Comparison of ENCODE assay signal across 31 cellular contexts in genomic region chr1:99860703-99861102, GRCh38.
"Had no signal": no experiment of that assay in that cellular context is flagged by ENCODE, and none has a peak within 500 bp of the region (broad histone marks: within the 10 kb centered on the region; RNA-seq: fewer than 3 reads in every experiment).

No MANE protein-coding gene starts in this region.

- H3K4me3 Mint-ChIP-seq: activated CD4-positive, alpha-beta T cell treated with anti-CD3 and anti-CD28 coated beads, Interleukin-2, amount 10 ng/mL, durations not matched to agents 24 days and 14 days; activated CD8-positive, alpha-beta T cell treated with anti-CD3 and anti-CD28 coated beads for 36 hours; activated naive CD4-positive, alpha-beta T cell treated with anti-CD3 and anti-CD28 coated beads, Interleukin-2, amount 50 U/mL, for 24 hours; activated naive CD8-positive, alpha-beta T cell treated with anti-CD3 and anti-CD28 coated beads, Interleukin-2, amount 10 ng/mL, durations not matched to agents 7 days and 5 days; activated T-cell treated with anti-CD3 and anti-CD28 coated beads, Interleukin-2, amount 50 U/mL, for 24 hours had no signal

- H3K27me3 ChIP-seq: ascending aorta, MG63, SJSA1 had no signal

- H3K27ac ChIP-seq: ascending aorta, SJSA1, WERI-Rb-1 had no signal

- H3K9me3 ChIP-seq: ascending aorta, MG63, SJSA1 had no signal

- H3K27me3 Mint-ChIP-seq: activated CD4-positive, alpha-beta T cell treated with anti-CD3 and anti-CD28 coated beads, Interleukin-2, amount 10 ng/mL, durations not matched to agents 24 days and 14 days; activated CD8-positive, alpha-beta T cell treated with anti-CD3 and anti-CD28 coated beads for 36 hours; activated naive CD4-positive, alpha-beta T cell treated with anti-CD3 and anti-CD28 coated beads, Interleukin-2, amount 50 U/mL, for 24 hours; activated naive CD8-positive, alpha-beta T cell treated with anti-CD3 and anti-CD28 coated beads, Interleukin-2, amount 10 ng/mL, durations not matched to agents 7 days and 5 days; activated T-cell treated with anti-CD3 and anti-CD28 coated beads, Interleukin-2, amount 50 U/mL, for 24 hours had no signal

- H3K9me3 Mint-ChIP-seq: activated CD8-positive, alpha-beta T cell treated with anti-CD3 and anti-CD28 coated beads for 36 hours; activated naive CD4-positive, alpha-beta T cell treated with anti-CD3 and anti-CD28 coated beads, Interleukin-2, amount 50 U/mL, for 24 hours; activated T-cell treated with anti-CD3 and anti-CD28 coated beads, Interleukin-2, amount 50 U/mL, for 24 hours; activated T-helper 2 cell treated with anti-CD3 and anti-CD28 coated beads, Interferon-gamma antibody, Interleukin-2, Interleukin-4, amounts not matched to agents 10 μg/mL and 5 μg/mL and 100 μg/mL, durations not matched to agents 14 hours and 24 hours and 36 hours had no signal

- H3K4me1 ChIP-seq: ascending aorta, SJSA1 had no signal

- ATAC-seq: activated CD8-positive, alpha-beta T cell treated with anti-CD3 and anti-CD28 coated beads for 36 hours; Panc1; SK-N-SH treated with all-trans-retinoic acid at 6 μM for 48 hours had no signal

- H3K4me1 Mint-ChIP-seq: activated CD4-positive, alpha-beta T cell treated with anti-CD3 and anti-CD28 coated beads, Interleukin-2, amount 10 ng/mL, durations not matched to agents 24 days and 14 days; activated naive CD8-positive, alpha-beta T cell treated with anti-CD3 and anti-CD28 coated beads, Interleukin-2, amount 10 ng/mL, durations not matched to agents 7 days and 5 days had no signal

- H3K4me3 ChIP-seq: ascending aorta, MG63, SJSA1 had no signal

- H3K36me3 ChIP-seq: MG63, SJSA1 had no signal

- H3K27ac Mint-ChIP-seq: activated CD4-positive, alpha-beta T cell treated with anti-CD3 and anti-CD28 coated beads, Interleukin-2, amount 10 ng/mL, durations not matched to agents 24 days and 14 days; activated CD8-positive, alpha-beta T cell treated with anti-CD3 and anti-CD28 coated beads for 36 hours; activated naive CD4-positive, alpha-beta T cell treated with anti-CD3 and anti-CD28 coated beads, Interleukin-2, amount 50 U/mL, for 24 hours; activated naive CD8-positive, alpha-beta T cell treated with anti-CD3 and anti-CD28 coated beads, Interleukin-2, amount 10 ng/mL, durations not matched to agents 7 days and 5 days; activated T-cell treated with anti-CD3 and anti-CD28 coated beads, Interleukin-2, amount 50 U/mL, for 24 hours; activated T-helper 2 cell treated with anti-CD3 and anti-CD28 coated beads, Interferon-gamma antibody, Interleukin-2, Interleukin-4, amounts not matched to agents 10 μg/mL and 5 μg/mL and 100 μg/mL, durations not matched to agents 14 hours and 24 hours and 36 hours had no signal

- DNase-seq: activated CD4-positive, alpha-beta T cell treated with anti-CD3 and anti-CD28 coated beads, Interleukin-2, amount 10 ng/mL, durations not matched to agents 24 days and 14 days; activated CD4-positive, alpha-beta T cell treated with anti-CD3 and anti-CD28 coated beads, Interleukin-2, amount 50 U/mL, for 4 hours; activated CD4-positive, CD25-positive, alpha-beta regulatory T cell; activated CD8-positive, alpha-beta T cell treated with anti-CD3 and anti-CD28 coated beads for 36 hours; activated gamma-delta T cell; activated naive CD4-positive, alpha-beta T cell treated with Interleukin-2 at 50 U/mL for 16 hours; activated naive CD8-positive, alpha-beta T cell treated with anti-CD3 and anti-CD28 coated beads, Interleukin-2, amount 10 ng/mL, durations not matched to agents 7 days and 5 days; activated T-cell treated with anti-CD3 and anti-CD28 coated beads, Interleukin-2, amount 50 U/mL, for 24 hours; amygdala; Kasumi-1; KBM-7; MG63; NCI-H1048; NCI-H1105 treated with DMSO at 0.1 percent for 48 hours; NCI-H1436; NCI-H1694; NCI-H1930; NCI-H2081 treated with DMSO at 0.1 percent for 48 hours; NCI-H226; NCI-H524 treated with DMSO at 0.1 percent for 48 hours; SHP77 treated with DMSO at 0.1 percent for 48 hours; T-helper 1 cell; T-helper 2 cell; T-helper 9 cell; WERI-Rb-1 had no signal
